In the genomic region with DNA sequence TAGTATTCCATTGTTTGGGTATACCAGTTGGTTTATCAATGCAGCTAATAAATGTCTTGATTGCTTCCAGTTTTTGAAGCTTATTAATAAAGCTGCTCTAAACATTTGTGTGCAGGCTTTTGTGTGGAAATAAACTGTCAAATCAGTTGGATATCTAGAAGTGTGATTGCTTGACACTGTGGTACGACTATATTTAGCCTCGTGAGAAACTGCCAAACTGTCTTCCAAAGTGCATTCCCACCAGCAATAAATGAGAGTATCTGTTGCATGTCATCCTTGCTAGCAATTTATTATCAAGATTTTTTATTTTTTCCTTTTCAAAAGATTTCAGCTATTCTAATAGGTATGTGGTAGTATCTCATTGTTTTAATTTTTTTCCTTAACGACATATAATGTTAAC, we compare ENCODE assay signal across 39 cellular contexts. TPM values are rescaled to one million over a fixed set of nuclear protein-coding genes. Genes with fewer than 3 reads are reported as not detected.
"Had no signal": no experiment of that assay in that cellular context is flagged by ENCODE, and none has a peak within 500 bp of the region (broad histone marks: within the 10 kb centered on the region; RNA-seq: fewer than 3 reads in every experiment).

No MANE protein-coding gene starts in this region.

- H3K9me3 ChIP-seq: MG63 had no signal

- H3K4me2 ChIP-seq: KMS-11 had no signal

- H3K27ac ChIP-seq: KMS-11 had no signal

- H3K9ac ChIP-seq: KMS-11 had no signal

- H3K36me3 ChIP-seq: MG63 had no signal

- DNase-seq: Karpas-422, Kasumi-1, KBM-7, KG1, MG63, MM.1S, MV-4-11, NCI-H1048, NCI-H1092, NCI-H1092 treated with DMSO at 0.1 percent for 48 hours, NCI-H1105, NCI-H1105 treated with DMSO at 0.1 percent for 48 hours, NCI-H1417, NCI-H1417 treated with DMSO at 0.1 percent for 48 hours, NCI-H1436, NCI-H1436 treated with DMSO at 0.1 percent for 48 hours, NCI-H146, NCI-H1694, NCI-H1694 treated with DMSO at 0.1 percent for 48 hours, NCI-H187, NCI-H187 treated with DMSO at 0.1 percent for 48 hours, NCI-H1930, NCI-H2029, NCI-H2029 treated with DMSO at 0.1 percent for 48 hours, NCI-H2081, NCI-H2081 treated with DMSO at 0.1 percent for 48 hours, NCI-H2107, NCI-H2171, NCI-H2171 treated with DMSO at 0.1 percent for 48 hours, NCI-H2227 treated with DMSO at 0.1 percent for 48 hours, NCI-H226, NCI-H345, NCI-H446, NCI-H446 treated with DMSO at 0.1 percent for 48 hours had no signal

- H3K4me3 ChIP-seq: MG63 had no signal

RNA-seq across cellular contexts. Expression of a gene that starts 37.5 kb away (rescaled TPM):
- total RNA-seq: LHCN-M2, M059J, MCF 10A, NCI-H460 had no signal
